ENCODE assay signal across 21 cellular contexts in the genomic region with DNA sequence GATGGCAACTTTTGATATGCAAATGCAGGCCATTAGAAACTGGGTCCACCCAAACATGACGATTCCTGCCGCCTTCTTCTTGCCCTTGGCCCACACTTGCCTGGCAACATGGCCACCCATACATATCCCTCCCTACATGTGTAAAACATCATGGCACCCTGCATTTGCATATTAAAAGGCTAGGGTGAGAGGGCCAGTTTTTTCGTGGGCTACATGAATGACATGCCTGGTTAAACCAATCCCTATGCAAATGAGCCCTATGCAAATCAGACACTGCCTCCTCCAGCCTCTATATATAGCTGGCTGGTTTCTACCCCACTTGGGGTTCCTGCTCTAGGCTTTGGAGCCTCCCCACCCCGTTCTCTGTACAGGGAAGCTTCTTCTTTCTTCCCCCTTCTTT. TPM values are rescaled to one million over a fixed set of nuclear protein-coding genes. Genes with fewer than 3 reads are reported as not detected.
A peak's percentile ranks its signal among the peaks of the same experiment; 100 is the strongest.
DNase-seq lines count a peak whose midpoint lies in the region; ATAC-seq and TF ChIP-seq lines count a peak whose summit lies in the region.
"Had no signal": no experiment of that assay in that cellular context is flagged by ENCODE, and none has a peak within 500 bp of the region (broad histone marks: within the 10 kb centered on the region; RNA-seq: fewer than 3 reads in every experiment).

No MANE protein-coding gene starts in this region.

- peaks cover 40 to 61% (median 49%) of the 10 kb centered on the region in 3 donors for H3K27me3 Mint-ChIP-seq in naive B cell

- H4K20me1 ChIP-seq in DOHH2 (ENCODE audit: control insufficient read depth, insufficient read depth, low read depth, low read length) (no peaks in the 10 kb centered on the region), OCI-LY7 (ENCODE audit: insufficient read depth, low read length) (no peaks in the 10 kb centered on the region)

- peaks cover 7% of the 10 kb centered on the region for H3K4me1 ChIP-seq in DOHH2 (ENCODE audit: control insufficient read depth, low read length)
- H3K4me1 ChIP-seq in HAP-1, result peaks cover 3% of the 10 kb centered on the region; the same call in 1 of the 2 replicates
- H3K4me1 ChIP-seq in OCI-LY7 (ENCODE audit: insufficient read depth, low read length, poor library complexity, severe bottlenecking), result peaks cover 4% of the 10 kb centered on the region
- H3K4me1 ChIP-seq: Peyer's patch, SJCRH30 had no signal

- H3K79me2 ChIP-seq in DOHH2 (ENCODE audit: control insufficient read depth, low read length) (no peaks in the 10 kb centered on the region), OCI-LY7 (ENCODE audit: insufficient read depth, low read depth, low read length) (no peaks in the 10 kb centered on the region)

- no peaks in the 10 kb centered on the region for H3K9me3 ChIP-seq in DOHH2 (ENCODE audit: control insufficient read depth, insufficient read depth, low read length)
- H3K9me3 ChIP-seq in HAP-1, result no peaks in the 10 kb centered on the region
- no peaks in the 10 kb centered on the region for H3K9me3 ChIP-seq in OCI-LY7 (ENCODE audit: low read length)
- H3K9me3 ChIP-seq: Peyer's patch, SJCRH30 had no signal

- H3K27me3 ChIP-seq in DOHH2 (ENCODE audit: control insufficient read depth, low read length) (peaks cover 5% of the 10 kb centered on the region), HAP-1 (ENCODE audit: low read depth) (peaks cover 4% of the 10 kb centered on the region; the same call in 1 of the 2 replicates)
- H3K27me3 ChIP-seq: Peyer's patch had no signal

- POLR2A ChIA-PET in OCI-LY7 (lab: Charles Lee), result no interaction called here

- H3K4me3 ChIP-seq in DOHH2 (ENCODE audit: low read length), result no peak overlapping the region; the same call in 1 of the 2 replicates
- H3K4me3 ChIP-seq in HAP-1, result no peak overlapping the region
- H3K4me3 ChIP-seq in OCI-LY7 (ENCODE audit: low read depth, low read length, poor library complexity, severe bottlenecking), result no peak overlapping the region
- H3K4me3 ChIP-seq: Peyer's patch, SJCRH30 had no signal

- H3K9me3 Mint-ChIP-seq in naive B cell, result peaks cover 2 to 22% (median 8%) of the 10 kb centered on the region in 7 donors

- H3K4me2 ChIP-seq in DOHH2 (ENCODE audit: low read length) (peak overlapping the region; percentile 28; the same call in 1 of the 2 replicates), OCI-LY7 (ENCODE audit: low read length) (peak overlapping the region; percentile 32)

- H3K27ac Mint-ChIP-seq in naive B cell, result peak overlapping the region in 1 of 6 donors; percentile 84
- H3K27ac Mint-ChIP-seq: CD8-positive, alpha-beta T cell had no signal

- peak; percentile 6 to 33 for DNase-seq in HAP-1 (ENCODE audit: low spot score in 2 of 2)
- peak; percentile 4 for DNase-seq in OCI-LY7 (ENCODE audit: low spot score)
- no peak for DNase-seq in naive B cell
- DNase-seq in nucleus accumbens (lab: John Stamatoyannopoulos, UW), result no peak
- DNase-seq in activated naive CD4-positive, alpha-beta T cell treated with Interleukin-2 at 50 U/mL for 16 hours, result no peak
- DNase-seq: 8988T; C1 segment of cervical spinal cord; CD8-positive, alpha-beta T cell; DND-41; KBM-7; NCI-H1105; NCI-H146; NCI-H2029; NCI-H510A; NCI-H774; Peyer's patch; SJCRH30; T-helper 1 cell had no signal

- peak overlapping the region in 1 of 8 donors; percentile 42 for H3K4me3 Mint-ChIP-seq in naive B cell
- H3K4me3 Mint-ChIP-seq: CD8-positive, alpha-beta T cell had no signal

- no peaks in the 10 kb centered on the region for H3K9me2 ChIP-seq in DOHH2 (replicated peaks; ENCODE audit: control insufficient read depth, low read length)
- H3K9me2 ChIP-seq in OCI-LY7 (ENCODE audit: insufficient read depth, low read length), result no peaks in the 10 kb centered on the region

- no peaks in the 10 kb centered on the region for H3K36me3 ChIP-seq in DOHH2 (ENCODE audit: control insufficient read depth, low read length)
- H3K36me3 ChIP-seq in HAP-1 (replicated peaks), result no peaks in the 10 kb centered on the region
- H3K36me3 ChIP-seq in OCI-LY7 (ENCODE audit: insufficient read depth, low read length), result no peaks in the 10 kb centered on the region
- H3K36me3 ChIP-seq: Peyer's patch, SJCRH30 had no signal

- BruUV-seq in OCI-LY7 (replicated peaks; lab: Mats Ljungman, UMichigan), result no TSS peak

- CTCF ChIA-PET in OCI-LY7 (lab: Charles Lee; ENCODE audit: unreplicated experiment), result no interaction called here

- peaks cover 0 to 25% of the 10 kb centered on the region in 2 donors for H3K36me3 Mint-ChIP-seq in naive B cell
- H3K36me3 Mint-ChIP-seq: CD8-positive, alpha-beta T cell had no signal

- no peak for TF ChIP-seq CTCF in DOHH2 (IDR thresholded peaks at IDR 0.05; ENCODE audit: low read depth, low read length, poor library complexity, severe bottlenecking)
- TF ChIP-seq CTCF in OCI-LY7 (conservative IDR thresholded peaks at IDR 0.05; ENCODE audit: low read length), result no peak

- intact Hi-C loops in OCI-LY7 (cut with micrococcal nuclease; ENCODE audit: unreplicated experiment), result no loop called here

- in situ Hi-C loops in HAP-1 (cut with MboI; ENCODE audit: low sequenced_read_pairs), result no loop called here

- ATAC-seq in naive B cell (ENCODE audit: low read depth in 2 of 2), result peak; percentile 44 to 56
- no peak for ATAC-seq in GM21717 (IDR thresholded peaks at IDR 0.05; ENCODE audit: unreplicated experiment)
- ATAC-seq: CD8-positive, alpha-beta T cell had no signal

- H3K27ac ChIP-seq in DOHH2 (ENCODE audit: low read depth, low read length), result no peak overlapping the region
- H3K27ac ChIP-seq in OCI-LY7 (ENCODE audit: low read depth, low read length, poor library complexity, severe bottlenecking), result no peak overlapping the region
- H3K27ac ChIP-seq: Peyer's patch, SJCRH30 had no signal

- H3K4me1 Mint-ChIP-seq in naive B cell, result peaks cover 9 to 15% (median 13%) of the 10 kb centered on the region in 3 donors

- H3F3A ChIP-seq in DOHH2 (ENCODE audit: control insufficient read depth, insufficient read depth), result no peaks in the 10 kb centered on the region

- no peak overlapping the region for H2AFZ ChIP-seq in OCI-LY7 (ENCODE audit: low read length)

RNA-seq across cellular contexts. Expression of gene PLA2G2A, which starts 18.8 kb away (rescaled TPM):
- not detected in 2 replicates for total RNA-seq in OCI-LY7 (2014; rRNA removed; shearing (Covaris generic))
- total RNA-seq in OCI-LY7 (2022), result not detected in 2 replicates
- not detected for polyA plus RNA-seq in naive B cell (ENCODE audit: low read depth in 6 of 6)
- total RNA-seq: CD8-positive, alpha-beta T cell; HT1080; SJCRH30 had no signal

RNA-seq across cellular contexts. Expression of gene PLA2G2E, which starts 37.2 kb away (rescaled TPM):
- total RNA-seq in OCI-LY7 (2014; rRNA removed; shearing (Covaris generic)), result not detected in 2 replicates
- not detected in 2 replicates for total RNA-seq in OCI-LY7 (2022)
- not detected for polyA plus RNA-seq in naive B cell (ENCODE audit: low read depth in 6 of 6)
- total RNA-seq: CD8-positive, alpha-beta T cell; HT1080; Peyer's patch; SJCRH30 had no signal

Comparison
In these comparisons a context has a peak if more than half of its experiments do, and no peak if none do; other contexts are left out.
1. DNase-seq: peak in HAP-1 (2 of 2) and OCI-LY7 (single experiment); none in naive B cell (single experiment), nucleus accumbens (0 of 56) and activated naive CD4-positive, alpha-beta T cell treated with Interleukin-2 at 50 U/mL for 16 hours (single experiment).